ENCODE assay signal across 16 cellular contexts in the genomic region with DNA sequence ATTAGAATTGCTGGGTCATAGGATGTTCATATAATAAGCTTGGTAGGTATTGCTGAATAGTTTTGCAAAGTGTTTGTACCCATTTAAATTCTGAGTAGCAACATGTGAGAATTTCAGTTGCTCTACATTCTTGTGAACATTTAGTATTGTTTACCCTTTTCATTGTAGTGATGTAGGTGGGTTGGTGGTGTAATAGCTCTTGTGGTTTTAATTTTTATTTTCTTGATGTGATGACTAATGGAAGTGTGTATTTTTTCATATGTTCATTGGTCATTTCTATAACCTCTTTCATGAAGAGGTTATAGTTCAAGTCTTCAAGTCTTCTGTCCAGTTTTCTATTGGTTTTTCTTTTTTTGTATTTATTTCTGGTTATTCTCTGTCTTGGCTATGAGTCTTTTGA. TPM values are rescaled to one million over a fixed set of nuclear protein-coding genes. Genes with fewer than 3 reads are reported as not detected.
DNase-seq lines count a peak whose midpoint lies in the region; ATAC-seq, FAIRE-seq and TF ChIP-seq lines count a peak whose summit lies in the region.
"Had no signal": no experiment of that assay in that cellular context is flagged by ENCODE, and none has a peak within 500 bp of the region (broad histone marks: within the 10 kb centered on the region; RNA-seq: fewer than 3 reads in every experiment).

No MANE protein-coding gene starts in this region.

- no peak overlapping the region for H3K4me2 ChIP-seq in Karpas-422 (ENCODE audit: low read depth, low read length, poor library complexity, severe bottlenecking)

- H2AFZ ChIP-seq in Karpas-422 (ENCODE audit: low read length): no peak overlapping the region

- H3K4me3 ChIP-seq in AG09309 (ENCODE audit: control insufficient read depth, low read depth, low read length): no peak overlapping the region
- no peak overlapping the region for H3K4me3 ChIP-seq in astrocyte of the cerebellum (ENCODE audit: low read depth, low read length)
- H3K4me3 ChIP-seq in foreskin fibroblast (ENCODE audit: low read depth in 1 of 2, low read length in 2 of 2): no peak overlapping the region
- H3K4me3 ChIP-seq in Karpas-422 (ENCODE audit: low read length): no peak overlapping the region
- H3K4me3 ChIP-seq: esophagus squamous epithelium, lung, MG63, thoracic aorta had no signal

- H3K27me3 ChIP-seq in Karpas-422 (ENCODE audit: low read length): no peaks in the 10 kb centered on the region
- H3K27me3 ChIP-seq: esophagus squamous epithelium, MG63 had no signal

- H3K9me3 ChIP-seq in Karpas-422 (ENCODE audit: low read length): no peaks in the 10 kb centered on the region
- H3K9me3 ChIP-seq: esophagus squamous epithelium, thoracic aorta had no signal

- H3K9ac ChIP-seq in Karpas-422 (ENCODE audit: low read length): no peak overlapping the region

- no peak overlapping the region for H3K27ac ChIP-seq in Karpas-422 (ENCODE audit: low read length)
- H3K27ac ChIP-seq: esophagus squamous epithelium, thoracic aorta had no signal

- peaks cover 26% of the 10 kb centered on the region for H3K36me3 ChIP-seq in Karpas-422 (ENCODE audit: insufficient read depth, low read length)
- H3K36me3 ChIP-seq: thoracic aorta had no signal

- H3K4me1 ChIP-seq in Karpas-422 (ENCODE audit: low read length): peaks cover 8% of the 10 kb centered on the region

- no peaks in the 10 kb centered on the region for H4K20me1 ChIP-seq in Karpas-422 (ENCODE audit: insufficient read depth, low read depth, low read length)

- peaks cover 96% of the 10 kb centered on the region for H3K79me2 ChIP-seq in Karpas-422 (ENCODE audit: low read length)

- no peak for TF ChIP-seq POLR2A in H54 (IDR thresholded peaks at IDR 0.05; ENCODE audit: low read depth, low read length)

- no peaks in the 10 kb centered on the region for H3K9me2 ChIP-seq in Karpas-422 (replicated peaks; ENCODE audit: insufficient read depth, low read length)

- intact Hi-C loops in left cardiac atrium (cut with DNase I): no loop called here

- no peak for ATAC-seq in left cardiac atrium
- no peak for ATAC-seq in HG02763 (IDR thresholded peaks at IDR 0.05; ENCODE audit: unreplicated experiment)
- no peak for ATAC-seq in HG02623 (IDR thresholded peaks at IDR 0.05; ENCODE audit: unreplicated experiment)

- peak; percentile 18 for DNase-seq in AG09309 (ENCODE audit: low read depth)
- DNase-seq in H54 (ENCODE audit: insufficient read length, low spot score): no peak
- DNase-seq in astrocyte of the cerebellum (ENCODE audit: low read depth): peak; percentile 13
- DNase-seq in foreskin fibroblast: peak; percentile 52 to 64
- no peak for DNase-seq in left cardiac atrium
- no peak for DNase-seq in Karpas-422
- DNase-seq: activated CD4-positive, alpha-beta T cell treated with anti-CD3 and anti-CD28 coated beads for 4 hours; activated T-cell treated with anti-CD3 and anti-CD28 coated beads for 4 hours; esophagus squamous epithelium; MG63; NCI-H2081 treated with DMSO at 0.1 percent for 48 hours; nephron progenitor cell had no signal

- in situ Hi-C loops in astrocyte of the cerebellum (cut with HindIII; ENCODE audit: low sequenced_read_pairs): no loop called here

- FAIRE-seq in H54 (lab: Jason Lieb, UNC): peak; percentile 43

- TF ChIP-seq CTCF in AG09309 (IDR thresholded peaks at IDR 0.05; ENCODE audit: control insufficient read depth, insufficient read depth, low read depth, low read length, missing control alignments) (no peak), astrocyte of the cerebellum (IDR thresholded peaks at IDR 0.05; ENCODE audit: low read depth, low read length, missing control alignments) (no peak), foreskin fibroblast (IDR thresholded peaks at IDR 0.05; ENCODE audit: low read depth, low read length) (no peak)

RNA-seq across cellular contexts. Expression of gene RASA1, which starts 34.4 kb away (rescaled TPM):
- total RNA-seq in left cardiac atrium: 10 to 100 TPM; 17.6 to 19.8 TPM
- 18.0 and 26.3 TPM in 2 replicates for total RNA-seq in Karpas-422 (2014; rRNA removed; shearing (Covaris generic); ENCODE audit: low replicate concordance)

Comparison
In these comparisons a context has a peak if more than half of its experiments do, and no peak if none do; other contexts are left out.
1. DNase-seq: peak in AG09309 (single experiment), astrocyte of the cerebellum (single experiment) and foreskin fibroblast (2 of 2); none in H54 (single experiment), left cardiac atrium (single experiment) and Karpas-422 (single experiment).